8 cellular contexts compared by ENCODE assay signal in the genomic region with DNA sequence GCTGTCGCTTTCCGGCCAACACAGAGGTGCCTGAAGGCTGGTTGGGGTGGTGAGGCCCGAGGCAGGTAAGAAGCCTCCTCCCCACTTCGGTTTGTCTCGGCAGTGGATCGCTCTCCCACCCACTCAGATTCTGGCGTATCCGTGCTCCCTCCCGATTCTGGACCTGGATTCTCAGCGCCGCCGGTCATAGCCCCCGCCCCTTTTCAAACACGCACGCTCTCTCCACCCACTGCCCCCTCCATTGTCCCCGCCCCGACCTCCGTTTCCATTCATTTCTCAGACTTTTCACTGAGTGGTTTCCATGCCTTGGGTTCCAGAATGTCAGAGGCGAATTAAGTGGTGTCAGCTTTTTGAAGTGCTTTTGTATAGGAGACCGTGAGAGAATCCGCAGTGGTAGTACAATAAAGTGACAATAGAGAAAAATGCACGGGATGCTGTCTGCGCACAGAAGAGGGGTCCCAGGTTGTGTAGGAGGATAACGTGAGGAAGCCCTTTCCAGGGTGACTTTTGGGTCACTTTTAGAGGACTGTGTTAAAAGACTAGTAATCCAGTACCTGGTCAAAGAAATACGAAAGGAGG. TPM values are rescaled to one million over a fixed set of nuclear protein-coding genes. Genes with fewer than 3 reads are reported as not detected.
DNase-seq lines count a peak whose midpoint lies in the region; ATAC-seq, FAIRE-seq and TF ChIP-seq lines count a peak whose summit lies in the region.

SENP8 (plus strand) TSS at position 4 of the 579 bp plus-strand sequence. CDS start 21,221 bp downstream, outside the sequence.

- intact Hi-C loops in lower lobe of right lung (cut with DNase I), result no loop called here

- H3K27me3 ChIP-seq in lower lobe of right lung (ENCODE audit: low read depth), result no peaks in the 10 kb centered on the region

- TF ChIP-seq CTCF in choroid plexus epithelial cell (conservative IDR thresholded peaks at IDR 0.05; ENCODE audit: low read depth, low read length), result no peak
- no peak for TF ChIP-seq CTCF in lower lobe of right lung (IDR thresholded peaks at IDR 0.05)

- peak; percentile 69 to 76 for ATAC-seq in lower lobe of right lung

- H3K9me3 ChIP-seq in lower lobe of right lung, result no peaks in the 10 kb centered on the region

- WGBS in urinary bladder, result under 1% methylated on average over 25 of the region's 25 CpGs

- no peaks in the 10 kb centered on the region for H3K36me3 ChIP-seq in lower lobe of right lung
- no peaks in the 10 kb centered on the region for H3K36me3 ChIP-seq in urinary bladder (ENCODE audit: insufficient read depth)

- peak; percentile 74 for TF ChIP-seq POLR2A in H54 (IDR thresholded peaks at IDR 0.05; ENCODE audit: low read depth, low read length)

- DNase-seq in NCI-H2227 treated with DMSO at 0.1 percent for 48 hours (lab: John Stamatoyannopoulos, UW) (peak; percentile 91), NCI-H2227 (lab: John Stamatoyannopoulos, UW; ENCODE audit: unreplicated experiment) (no peak), H54 (ENCODE audit: insufficient read length, low spot score) (peak; percentile 38), NOMO-1 treated with DMSO at 0.1 percent for 48 hours (lab: John Stamatoyannopoulos, UW; ENCODE audit: unreplicated experiment) (peak; percentile 77), choroid plexus epithelial cell (ENCODE audit: low read depth) (no peak), lower lobe of right lung (no peak), mucosa of gallbladder (ENCODE audit: low spot score) (no peak)

- no peak for FAIRE-seq in H54 (lab: Jason Lieb, UNC)

- H3K4me3 ChIP-seq in choroid plexus epithelial cell (ENCODE audit: low read depth, low read length) (peak within 1 kb of the TSS; percentile 99), lower lobe of right lung (peak within 1 kb of the TSS; percentile 81), urinary bladder (ENCODE audit: low read depth, low read length) (peak within 1 kb of the TSS; percentile 83)

- peaks cover 25% of the 10 kb centered on the region for H3K4me1 ChIP-seq in lower lobe of right lung
- no peaks in the 10 kb centered on the region for H3K4me1 ChIP-seq in urinary bladder (ENCODE audit: insufficient read depth)

- peak within 1 kb of the TSS; percentile 93 for H3K27ac ChIP-seq in lower lobe of right lung
- H3K27ac ChIP-seq in urinary bladder (ENCODE audit: low read depth), result peak within 1 kb of the TSS; percentile 96

RNA-seq across cellular contexts. Expression of gene SENP8, which starts in this region (rescaled TPM):
- total RNA-seq in lower lobe of right lung (3.6 TPM), urinary bladder (2.6 TPM), mucosa of gallbladder (4.8 TPM)
- 1.8 TPM for polyA plus RNA-seq in urinary bladder

Comparison
In these comparisons a context has a peak if more than half of its experiments do, and no peak if none do; other contexts are left out.
1. DNase-seq: peak in NCI-H2227 treated with DMSO at 0.1 percent for 48 hours (single experiment), H54 (single experiment) and NOMO-1 treated with DMSO at 0.1 percent for 48 hours (single experiment); none in NCI-H2227 (single experiment), choroid plexus epithelial cell (single experiment), lower lobe of right lung (single experiment) and mucosa of gallbladder (single experiment).
2. Peak in every context shown above with its lines, with median percentiles within 50 percentile points of each other: H3K4me3 ChIP-seq.